Comparison of ENCODE assay signal across 27 cellular contexts in the genomic region with DNA sequence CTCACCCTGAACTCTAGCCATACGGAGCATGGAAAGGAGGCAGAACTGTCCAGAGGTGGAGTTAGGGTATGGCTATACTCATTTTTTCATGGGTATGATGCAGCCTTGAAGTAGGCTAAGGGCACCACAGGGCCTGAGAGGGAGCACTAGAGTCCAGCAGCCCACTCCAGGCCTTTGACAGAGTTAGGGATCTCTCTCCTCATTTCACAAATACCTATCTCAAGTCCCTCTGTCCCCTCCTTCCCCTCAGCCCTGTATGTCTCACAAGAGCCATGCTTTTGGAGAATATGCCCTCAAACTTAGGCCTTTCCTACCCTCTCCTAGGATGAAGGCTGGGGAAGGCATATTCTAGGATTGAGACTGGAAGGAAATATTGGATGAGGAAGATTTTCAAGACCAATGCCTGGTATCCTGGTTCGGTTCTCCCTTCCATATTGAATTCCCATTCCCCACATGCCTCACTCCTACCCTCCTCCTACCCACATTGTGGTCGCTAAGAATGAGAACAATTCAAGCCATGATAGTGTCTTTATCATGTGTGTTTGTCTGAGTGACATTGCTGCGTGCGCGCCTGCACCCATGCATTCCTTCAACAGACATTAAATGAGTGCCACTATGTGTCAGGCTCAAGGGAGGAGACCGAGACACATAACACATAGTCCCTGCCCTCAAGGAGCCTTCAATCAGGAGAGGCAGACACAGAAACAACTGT. TPM values are rescaled to one million over a fixed set of nuclear protein-coding genes. Genes with fewer than 3 reads are reported as not detected.
DNase-seq lines count a peak whose midpoint lies in the region; ATAC-seq and TF ChIP-seq lines count a peak whose summit lies in the region.
"Had no signal": no experiment of that assay in that cellular context is flagged by ENCODE, and none has a peak within 500 bp of the region (broad histone marks: within the 10 kb centered on the region; RNA-seq: fewer than 3 reads in every experiment).

No MANE protein-coding gene starts in this region.

- ATAC-seq in GM19452 (IDR thresholded peaks at IDR 0.05; ENCODE audit: unreplicated experiment), result no peak
- ATAC-seq in HG02970 (IDR thresholded peaks at IDR 0.05; ENCODE audit: low FRiP score, unreplicated experiment), result no peak
- ATAC-seq: heart right ventricle, left colon had no signal

- no peaks in the 10 kb centered on the region for H3K27me3 Mint-ChIP-seq in activated CD4-positive, alpha-beta memory T cell treated with anti-CD3 and anti-CD28 coated beads for 36 hours
- H3K27me3 Mint-ChIP-seq in activated CD4-positive, alpha-beta memory T cell treated with anti-CD3 and anti-CD28 coated beads, Interleukin-2, amount 10 ng/mL, durations not matched to agents 7 days and 5 days, result peaks cover 6% of the 10 kb centered on the region
- H3K27me3 Mint-ChIP-seq in type B pancreatic cell, result no peaks in the 10 kb centered on the region
- H3K27me3 Mint-ChIP-seq: CD4-positive, alpha-beta memory T cell; dendritic cell treated with granulocyte-macrophage colony-stimulating factor and Interleukin-4, amounts not matched to agents 40 ng/mL and 50 ng/mL, for 4 days; IgD-negative memory B cell; memory B cell; naive thymus-derived CD8-positive, alpha-beta T cell; stimulated activated naive CD8-positive, alpha-beta T cell treated with anti-CD3 and anti-CD28 coated beads, Interleukin-15, Interleukin-2, amounts not matched to agents 100 ng/mL and 50 ng/mL, for 24 hours; T-cell had no signal

- CTCF ChIA-PET in activated CD4-positive, alpha-beta memory T cell treated with anti-CD3 and anti-CD28 coated beads for 36 hours (lab: Charles Lee), result interaction anchor here (0.8 to 3.3 kb wide), 3 partner anchors 20 to 51 kb away, joined by 3 to 11 read pairs (median 5); partner anchors contain the start of gene ARHGAP30
- CTCF ChIA-PET in activated CD4-positive, alpha-beta memory T cell treated with anti-CD3 and anti-CD28 coated beads, Interleukin-2, amount 10 ng/mL, durations not matched to agents 7 days and 5 days (lab: Charles Lee), result interaction anchor here (0.7 to 7.5 kb wide), 3 partner anchors 21 to 95 kb away, joined by 3 to 128 read pairs (median 3); partner anchors contain the start of genes ARHGAP30 and TSTD1

- H3K27ac Mint-ChIP-seq in activated CD4-positive, alpha-beta memory T cell treated with anti-CD3 and anti-CD28 coated beads for 36 hours, result peak overlapping the region; percentile 70
- H3K27ac Mint-ChIP-seq in activated CD4-positive, alpha-beta memory T cell treated with anti-CD3 and anti-CD28 coated beads, Interleukin-2, amount 10 ng/mL, durations not matched to agents 7 days and 5 days, result no peak overlapping the region
- H3K27ac Mint-ChIP-seq in type B pancreatic cell, result peak overlapping the region; percentile 96
- H3K27ac Mint-ChIP-seq: dendritic cell treated with granulocyte-macrophage colony-stimulating factor and Interleukin-4, amounts not matched to agents 40 ng/mL and 50 ng/mL, for 4 days; IgD-negative memory B cell; memory B cell; T-cell had no signal

- intact Hi-C loops in activated CD4-positive, alpha-beta memory T cell treated with anti-CD3 and anti-CD28 coated beads for 36 hours (cut with micrococcal nuclease), result loop anchor here (1.0 to 10.0 kb wide), 3 partner anchors 22 to 297 kb away; partner anchors contain the start of gene LY9

- no peak overlapping the region for H3K4me3 Mint-ChIP-seq in activated CD4-positive, alpha-beta memory T cell treated with anti-CD3 and anti-CD28 coated beads for 36 hours
- no peak overlapping the region for H3K4me3 Mint-ChIP-seq in activated CD4-positive, alpha-beta memory T cell treated with anti-CD3 and anti-CD28 coated beads, Interleukin-2, amount 10 ng/mL, durations not matched to agents 7 days and 5 days
- H3K4me3 Mint-ChIP-seq in type B pancreatic cell, result peak overlapping the region; percentile 74
- H3K4me3 Mint-ChIP-seq: activated T-cell treated with anti-CD3 and anti-CD28 coated beads, Interleukin-2, amount 50 U/mL, for 4 hours; CD4-positive, alpha-beta memory T cell; dendritic cell treated with granulocyte-macrophage colony-stimulating factor and Interleukin-4, amounts not matched to agents 40 ng/mL and 50 ng/mL, for 4 days; IgD-negative memory B cell; memory B cell; T-cell had no signal

- no peaks in the 10 kb centered on the region for H3K9me3 Mint-ChIP-seq in activated CD4-positive, alpha-beta memory T cell treated with anti-CD3 and anti-CD28 coated beads for 36 hours
- no peaks in the 10 kb centered on the region for H3K9me3 Mint-ChIP-seq in activated CD4-positive, alpha-beta memory T cell treated with anti-CD3 and anti-CD28 coated beads, Interleukin-2, amount 10 ng/mL, durations not matched to agents 7 days and 5 days
- no peaks in the 10 kb centered on the region for H3K9me3 Mint-ChIP-seq in type B pancreatic cell
- H3K9me3 Mint-ChIP-seq: activated T-cell treated with anti-CD3 and anti-CD28 coated beads, Interleukin-2, amount 50 U/mL, for 4 hours; dendritic cell treated with granulocyte-macrophage colony-stimulating factor and Interleukin-4, amounts not matched to agents 40 ng/mL and 50 ng/mL, for 4 days; IgD-negative memory B cell; memory B cell; naive thymus-derived CD8-positive, alpha-beta T cell; stimulated activated naive CD8-positive, alpha-beta T cell treated with anti-CD3 and anti-CD28 coated beads, Interleukin-15, Interleukin-2, amounts not matched to agents 100 ng/mL and 50 ng/mL, for 24 hours; T-cell had no signal

- POLR2A ChIA-PET in activated CD4-positive, alpha-beta memory T cell treated with anti-CD3 and anti-CD28 coated beads for 36 hours (lab: Charles Lee), result interaction anchor here (0.8 to 1.4 kb wide), 3 partner anchors 21 to 25 kb away, joined by 3 to 6 read pairs (median 4); partner anchors contain the start of gene ARHGAP30
- POLR2A ChIA-PET in activated CD4-positive, alpha-beta memory T cell treated with anti-CD3 and anti-CD28 coated beads, Interleukin-2, amount 10 ng/mL, durations not matched to agents 7 days and 5 days (lab: Charles Lee), result interaction anchor here (0.8 to 1.0 kb wide), 2 partner anchors 20 to 26 kb away, joined by 3 to 4 read pairs; partner anchors contain the start of genes NIT1 and PFDN2

- H3K4me1 Mint-ChIP-seq in activated CD4-positive, alpha-beta memory T cell treated with anti-CD3 and anti-CD28 coated beads for 36 hours (ENCODE audit: low read depth), result peaks cover 46% of the 10 kb centered on the region
- H3K4me1 Mint-ChIP-seq in activated CD4-positive, alpha-beta memory T cell treated with anti-CD3 and anti-CD28 coated beads, Interleukin-2, amount 10 ng/mL, durations not matched to agents 7 days and 5 days, result peaks cover 28% of the 10 kb centered on the region
- no peaks in the 10 kb centered on the region for H3K4me1 Mint-ChIP-seq in type B pancreatic cell (ENCODE audit: unreplicated experiment)

- H3K36me3 Mint-ChIP-seq in activated CD4-positive, alpha-beta memory T cell treated with anti-CD3 and anti-CD28 coated beads for 36 hours, result no peaks in the 10 kb centered on the region
- no peaks in the 10 kb centered on the region for H3K36me3 Mint-ChIP-seq in activated CD4-positive, alpha-beta memory T cell treated with anti-CD3 and anti-CD28 coated beads, Interleukin-2, amount 10 ng/mL, durations not matched to agents 7 days and 5 days (ENCODE audit: low read depth)
- peaks cover 4% of the 10 kb centered on the region for H3K36me3 Mint-ChIP-seq in type B pancreatic cell
- H3K36me3 Mint-ChIP-seq: CD4-positive, alpha-beta memory T cell; IgD-negative memory B cell; memory B cell; naive thymus-derived CD8-positive, alpha-beta T cell; T-cell had no signal

- no peak for DNase-seq in activated CD4-positive, alpha-beta memory T cell treated with anti-CD3 and anti-CD28 coated beads for 36 hours
- no peak for DNase-seq in activated CD4-positive, alpha-beta memory T cell treated with anti-CD3 and anti-CD28 coated beads, Interleukin-2, amount 10 ng/mL, durations not matched to agents 7 days and 5 days
- DNase-seq in astrocyte of the hippocampus (ENCODE audit: low read depth, low spot score) (peak; percentile 39), mesenteric fat pad (ENCODE audit: low spot score) (peak; percentile 33), type B pancreatic cell (ENCODE audit: extremely low spot score, unreplicated experiment) (no peak), foreskin melanocyte (no peak)
- DNase-seq: 8988T; anterior cingulate cortex; CD4-positive, alpha-beta memory T cell; heart right ventricle; naive thymus-derived CD8-positive, alpha-beta T cell; NCI-H1105 treated with DMSO at 0.1 percent for 48 hours; NCI-H510A; SJCRH30; spleen; T-cell had no signal

- no peak for TF ChIP-seq CTCF in type B pancreatic cell (conservative IDR thresholded peaks at IDR 0.05)

RNA-seq across cellular contexts. Expression of gene NECTIN4, which starts 2.6 kb away (rescaled TPM):
- total RNA-seq in activated CD4-positive, alpha-beta memory T cell treated with anti-CD3 and anti-CD28 coated beads for 36 hours, result under 1 TPM in 1 of 2 experiments, not detected in 1; 0.05 TPM
- not detected for total RNA-seq in activated CD4-positive, alpha-beta memory T cell treated with anti-CD3 and anti-CD28 coated beads, Interleukin-2, amount 10 ng/mL, durations not matched to agents 7 days and 5 days
- not detected for total RNA-seq in mesenteric fat pad
- total RNA-seq in type B pancreatic cell (ENCODE audit: low replicate concordance), result 57.7 and 193 TPM in 2 replicates
- total RNA-seq: CD4-positive, alpha-beta memory T cell; naive thymus-derived CD8-positive, alpha-beta T cell; osteocyte; spleen; tibial nerve had no signal

RNA-seq across cellular contexts. Expression of gene KLHDC9, which starts 6.2 kb away (rescaled TPM):
- total RNA-seq in activated CD4-positive, alpha-beta memory T cell treated with anti-CD3 and anti-CD28 coated beads for 36 hours, result 1 to 10 TPM; 1.2 to 1.6 TPM
- 1 to 10 TPM; 1.2 TPM for total RNA-seq in activated CD4-positive, alpha-beta memory T cell treated with anti-CD3 and anti-CD28 coated beads, Interleukin-2, amount 10 ng/mL, durations not matched to agents 7 days and 5 days
- total RNA-seq in mesenteric fat pad, result not detected
- total RNA-seq in type B pancreatic cell (ENCODE audit: low replicate concordance), result 14.1 and 14.3 TPM in 2 replicates
- total RNA-seq: SJCRH30 had no signal

RNA-seq across cellular contexts. Expression of gene ARHGAP30, which starts 22.3 kb away (rescaled TPM):
- total RNA-seq in activated CD4-positive, alpha-beta memory T cell treated with anti-CD3 and anti-CD28 coated beads for 36 hours, result 100 to 1,000 TPM; 171 to 178 TPM
- total RNA-seq in activated CD4-positive, alpha-beta memory T cell treated with anti-CD3 and anti-CD28 coated beads, Interleukin-2, amount 10 ng/mL, durations not matched to agents 7 days and 5 days, result 100 to 1,000 TPM; 331 to 339 TPM
- 26.0 TPM for total RNA-seq in mesenteric fat pad
- 1.3 and 3.3 TPM in 2 replicates for total RNA-seq in type B pancreatic cell (ENCODE audit: low replicate concordance)
- total RNA-seq: osteocyte, renal cortical epithelial cell had no signal

RNA-seq across cellular contexts. Expression of gene PFDN2, which starts 25.9 kb away (rescaled TPM):
- 100 to 1,000 TPM; 152 to 155 TPM for total RNA-seq in activated CD4-positive, alpha-beta memory T cell treated with anti-CD3 and anti-CD28 coated beads for 36 hours
- 10 to 100 TPM; 76.6 to 78.8 TPM for total RNA-seq in activated CD4-positive, alpha-beta memory T cell treated with anti-CD3 and anti-CD28 coated beads, Interleukin-2, amount 10 ng/mL, durations not matched to agents 7 days and 5 days
- total RNA-seq in mesenteric fat pad (66.9 TPM), type B pancreatic cell (ENCODE audit: low replicate concordance) (41.1 and 50.9 TPM in 2 replicates)

RNA-seq across cellular contexts. Expression of gene NIT1, which starts 26.0 kb away (rescaled TPM):
- 10 to 100 TPM; 65.2 to 66.5 TPM for total RNA-seq in activated CD4-positive, alpha-beta memory T cell treated with anti-CD3 and anti-CD28 coated beads for 36 hours
- 10 to 100 TPM; 50.8 to 51.5 TPM for total RNA-seq in activated CD4-positive, alpha-beta memory T cell treated with anti-CD3 and anti-CD28 coated beads, Interleukin-2, amount 10 ng/mL, durations not matched to agents 7 days and 5 days
- 32.7 TPM for total RNA-seq in mesenteric fat pad
- total RNA-seq in type B pancreatic cell (ENCODE audit: low replicate concordance), result 42.4 and 47.5 TPM in 2 replicates

Comparison
In these comparisons a context has a peak if more than half of its experiments do, and no peak if none do; other contexts are left out.
1. DNase-seq: peak in astrocyte of the hippocampus (single experiment) and mesenteric fat pad (single experiment); none in activated CD4-positive, alpha-beta memory T cell treated with anti-CD3 and anti-CD28 coated beads for 36 hours (single experiment), activated CD4-positive, alpha-beta memory T cell treated with anti-CD3 and anti-CD28 coated beads, Interleukin-2, amount 10 ng/mL, durations not matched to agents 7 days and 5 days (single experiment), type B pancreatic cell (single experiment) and foreskin melanocyte (single experiment).
2. RNA of gene NECTIN4, which starts 2.6 kb away (total RNA-seq): 57.7 to 193 TPM in type B pancreatic cell; not detected in mesenteric fat pad (single experiment), not detected in activated CD4-positive, alpha-beta memory T cell treated with anti-CD3 and anti-CD28 coated beads, Interleukin-2, amount 10 ng/mL, durations not matched to agents 7 days and 5 days and 0.05 TPM in activated CD4-positive, alpha-beta memory T cell treated with anti-CD3 and anti-CD28 coated beads for 36 hours; every median in the first group is over 10 times any median in the second.